28 cellular contexts compared by ENCODE assay signal in genomic region chr15:87368511-87368910, GRCh38.
DNase-seq lines count a peak whose midpoint lies in the region; ATAC-seq and TF ChIP-seq lines count a peak whose summit lies in the region.
"Had no signal": no experiment of that assay in that cellular context is flagged by ENCODE, and none has a peak within 500 bp of the region (broad histone marks: within the 10 kb centered on the region; RNA-seq: fewer than 3 reads in every experiment).

No MANE protein-coding gene starts in this region.

- H3K36me3 ChIP-seq in HUES48 (ENCODE audit: control insufficient read depth, insufficient read depth, low read length): no peaks in the 10 kb centered on the region
- H3K36me3 ChIP-seq in SJCRH30: no peaks in the 10 kb centered on the region
- H3K36me3 ChIP-seq in fibroblast of lung (ENCODE audit: control insufficient read depth, insufficient read depth, low read length): no peaks in the 10 kb centered on the region
- H3K36me3 ChIP-seq in trophoblast cell (ENCODE audit: control insufficient read depth in 1 of 2, insufficient read depth in 2 of 2, low read length in 2 of 2): no peaks in the 10 kb centered on the region
- H3K36me3 ChIP-seq: left lung, neural progenitor cell, thoracic aorta had no signal

- no peak overlapping the region for H4K12ac ChIP-seq in trophoblast cell (ENCODE audit: low read depth, low read length)

- H3K27me3 ChIP-seq in HUES48 (ENCODE audit: control insufficient read depth, insufficient read depth, low read length) (no peaks in the 10 kb centered on the region), SJCRH30 (no peaks in the 10 kb centered on the region), fibroblast of lung (ENCODE audit: control insufficient read depth, insufficient read depth, low read length) (no peaks in the 10 kb centered on the region), trophoblast cell (ENCODE audit: insufficient read depth, low read length) (no peaks in the 10 kb centered on the region)
- H3K27me3 ChIP-seq: body of pancreas, left lung, neural progenitor cell had no signal

- no peak overlapping the region for H3K14ac ChIP-seq in trophoblast cell (ENCODE audit: low read length)

- no peak overlapping the region for H3K23ac ChIP-seq in trophoblast cell (ENCODE audit: low read length)

- H4K91ac ChIP-seq in trophoblast cell (ENCODE audit: low read depth, low read length): no peak overlapping the region

- H3K36me3 Mint-ChIP-seq in mesothelial cell of epicardium: no peaks in the 10 kb centered on the region
- H3K36me3 Mint-ChIP-seq: neural progenitor cell had no signal

- peaks cover 3% of the 10 kb centered on the region; the same call in 1 of the 2 replicates for H3K9me3 ChIP-seq in HUES48 (ENCODE audit: control insufficient read depth, insufficient read depth, low read length)
- H3K9me3 ChIP-seq in SJCRH30 (replicated peaks): peaks cover 6% of the 10 kb centered on the region; the same call in 1 of the 2 replicates
- H3K9me3 ChIP-seq in fibroblast of lung (ENCODE audit: control insufficient read depth, insufficient read depth, low read depth, low read length): no peaks in the 10 kb centered on the region
- H3K9me3 ChIP-seq in trophoblast cell (ENCODE audit: insufficient read depth, low read depth, low read length): no peaks in the 10 kb centered on the region
- H3K9me3 ChIP-seq: psoas muscle, thoracic aorta had no signal

- H3K4me1 ChIP-seq in HUES48 (ENCODE audit: control insufficient read depth, insufficient read depth, low read length) (peaks cover 9% of the 10 kb centered on the region; the same call in 1 of the 2 replicates), SJCRH30 (peaks cover 13% of the 10 kb centered on the region), fibroblast of lung (ENCODE audit: control insufficient read depth, extremely low read depth, insufficient read depth, low read length) (peaks cover 14% of the 10 kb centered on the region), trophoblast cell (ENCODE audit: control insufficient read depth in 1 of 2, insufficient read depth in 2 of 2, low read length in 2 of 2) (peaks cover 8% of the 10 kb centered on the region in 2 experiments)
- H3K4me1 ChIP-seq: body of pancreas, left lung, neural progenitor cell, psoas muscle had no signal

- no peaks in the 10 kb centered on the region for H4K20me1 ChIP-seq in fibroblast of lung (ENCODE audit: control insufficient read depth, extremely low read depth, insufficient read depth, low read length)

- no peaks in the 10 kb centered on the region for H3K79me2 ChIP-seq in fibroblast of lung (ENCODE audit: control insufficient read depth, insufficient read depth, low read length)
- no peaks in the 10 kb centered on the region for H3K79me2 ChIP-seq in trophoblast cell (ENCODE audit: control insufficient read depth, insufficient read depth, low read length, poor library complexity)

- H3K4me2 ChIP-seq in fibroblast of lung (ENCODE audit: extremely low read depth, insufficient read depth, low read length) (no peak overlapping the region), trophoblast cell (ENCODE audit: low read length) (no peak overlapping the region)
- H3K4me2 ChIP-seq: neural progenitor cell had no signal

- no peak overlapping the region for H2AK5ac ChIP-seq in trophoblast cell (ENCODE audit: low read length)

- H3K4me3 Mint-ChIP-seq in mesothelial cell of epicardium: no peak overlapping the region
- H3K4me3 Mint-ChIP-seq: CD4-positive, alpha-beta T cell; neural progenitor cell; WTC11 had no signal

- no peak overlapping the region for H3K27ac Mint-ChIP-seq in mesothelial cell of epicardium
- H3K27ac Mint-ChIP-seq: CD4-positive, alpha-beta T cell; neural progenitor cell; WTC11 had no signal

- H2BK120ac ChIP-seq in trophoblast cell (ENCODE audit: insufficient read depth, low read length, poor library complexity): peak overlapping the region; percentile 2

- TF ChIP-seq CTCF in fibroblast of lung (conservative IDR thresholded peaks at IDR 0.05 in 1 of 2, IDR thresholded peaks at IDR 0.05 in 1 of 2; ENCODE audit: low read depth in 1 of 2, low read length in 2 of 2): no peak
- TF ChIP-seq CTCF in mesothelial cell of epicardium (IDR thresholded peaks at IDR 0.05; ENCODE audit: unreplicated experiment): no peak

- no peak overlapping the region for H3K4ac ChIP-seq in trophoblast cell (ENCODE audit: low read depth, low read length)

- no peaks in the 10 kb centered on the region for H3K27me3 Mint-ChIP-seq in mesothelial cell of epicardium (ENCODE audit: low read depth)
- H3K27me3 Mint-ChIP-seq: CD4-positive, alpha-beta T cell had no signal

- peak overlapping the region; percentile 75 for H3K27ac ChIP-seq in HUES48 (ENCODE audit: low read depth, low read length)
- H3K27ac ChIP-seq in SJCRH30: peak overlapping the region; percentile 38
- peak overlapping the region; percentile 58 for H3K27ac ChIP-seq in fibroblast of lung (ENCODE audit: insufficient read depth, low read length)
- peak overlapping the region; percentile 0 for H3K27ac ChIP-seq in trophoblast cell (ENCODE audit: low read depth, low read length)
- H3K27ac ChIP-seq: body of pancreas, coronary artery, left lung, neural progenitor cell, psoas muscle, skin epidermis, thoracic aorta had no signal

- no peak overlapping the region for H3K18ac ChIP-seq in trophoblast cell (ENCODE audit: low read length)

- H4K8ac ChIP-seq in trophoblast cell (ENCODE audit: low read depth, low read length): no peak overlapping the region

- no CpG with 5 or more reads among the region's 2 CpGs for WGBS in trophoblast cell (ENCODE audit: extremely low coverage, insufficient coverage, insufficient read length)

- H3K4me3 ChIP-seq in HUES48 (ENCODE audit: low read depth, low read length) (no peak overlapping the region), SJCRH30 (no peak overlapping the region), fibroblast of lung (replicated peaks in 1 of 4; ENCODE audit: control extremely low read depth in 1 of 4, insufficient read depth in 1 of 4, low read depth in 3 of 4, low read length in 4 of 4) (no peak overlapping the region), trophoblast cell (ENCODE audit: low read depth, low read length) (no peak overlapping the region)
- H3K4me3 ChIP-seq: body of pancreas, coronary artery, left lung, neural progenitor cell, psoas muscle, skin epidermis, thoracic aorta had no signal

- H3K9me3 Mint-ChIP-seq in mesothelial cell of epicardium: peaks cover 50% of the 10 kb centered on the region

- no peak overlapping the region; the same call in 1 of the 2 replicates for H3K9ac ChIP-seq in HUES48 (ENCODE audit: low read depth, low read length)
- H3K9ac ChIP-seq in fibroblast of lung (ENCODE audit: insufficient read depth, low read length): no peak overlapping the region
- no peak overlapping the region for H3K9ac ChIP-seq in trophoblast cell (ENCODE audit: low read length)
- H3K9ac ChIP-seq: neural progenitor cell had no signal

- peaks cover 8% of the 10 kb centered on the region for H3K79me1 ChIP-seq in trophoblast cell (ENCODE audit: low read length)

- H3K4me1 Mint-ChIP-seq in mesothelial cell of epicardium: peaks cover 5% of the 10 kb centered on the region
- H3K4me1 Mint-ChIP-seq: WTC11 had no signal

- no peak overlapping the region for H2BK12ac ChIP-seq in trophoblast cell (ENCODE audit: low read length)

- ATAC-seq in GM21423 (IDR thresholded peaks at IDR 0.05; ENCODE audit: unreplicated experiment) (no peak), HG02973 (IDR thresholded peaks at IDR 0.05; ENCODE audit: unreplicated experiment) (no peak)
- ATAC-seq: body of pancreas, left lung, Panc1, psoas muscle, WTC11 had no signal

- H2AFZ ChIP-seq in fibroblast of lung (ENCODE audit: low read length) (no peak overlapping the region), trophoblast cell (ENCODE audit: insufficient read depth, low read length, poor library complexity) (no peak overlapping the region)
- H2AFZ ChIP-seq: neural progenitor cell had no signal

- DNase-seq in SJCRH30 (no peak), fibroblast of lung (ENCODE audit: low read depth in 2 of 2) (peak in 1 of 2 donors; percentile 29), trophoblast cell (peak; percentile 6 to 48), mesothelial cell of epicardium (ENCODE audit: low spot score in 2 of 2, unreplicated experiment in 2 of 2) (no peak), ureter (ENCODE audit: low spot score) (no peak)
- DNase-seq: activated CD4-positive, alpha-beta T cell treated with anti-CD3 and anti-CD28 coated beads, Interleukin-2, amount 50 U/mL, for 48 hours; activated CD8-positive, alpha-beta memory T cell treated with anti-CD3 and anti-CD28 coated beads, Interleukin-2, amount 50 U/mL, for 48 hours; body of pancreas; CD4-positive, alpha-beta T cell; DMS 273 treated with DMSO at 0.1 percent for 48 hours; GDM1; head of caudate nucleus; left lung; NCI-H1048; NCI-H1930; NCI-H2227 treated with DMSO at 0.1 percent for 48 hours; psoas muscle; stimulated activated naive CD4-positive, alpha-beta T cell; T-helper 9 cell had no signal

- H2BK5ac ChIP-seq in trophoblast cell (ENCODE audit: low read depth, low read length, poor library complexity): no peak overlapping the region

Comparison
In these comparisons a context has a peak if more than half of its experiments do, and no peak if none do; other contexts are left out.
1. H3K27ac ChIP-seq: peak in every context shown above with its lines; median percentile 75 in HUES48; 58 in fibroblast of lung; 38 in SJCRH30; 0 in trophoblast cell.
2. DNase-seq: peak in trophoblast cell (2 of 2); none in SJCRH30 (0 of 2), mesothelial cell of epicardium (0 of 2) and ureter (single experiment).